In the genomic region with DNA sequence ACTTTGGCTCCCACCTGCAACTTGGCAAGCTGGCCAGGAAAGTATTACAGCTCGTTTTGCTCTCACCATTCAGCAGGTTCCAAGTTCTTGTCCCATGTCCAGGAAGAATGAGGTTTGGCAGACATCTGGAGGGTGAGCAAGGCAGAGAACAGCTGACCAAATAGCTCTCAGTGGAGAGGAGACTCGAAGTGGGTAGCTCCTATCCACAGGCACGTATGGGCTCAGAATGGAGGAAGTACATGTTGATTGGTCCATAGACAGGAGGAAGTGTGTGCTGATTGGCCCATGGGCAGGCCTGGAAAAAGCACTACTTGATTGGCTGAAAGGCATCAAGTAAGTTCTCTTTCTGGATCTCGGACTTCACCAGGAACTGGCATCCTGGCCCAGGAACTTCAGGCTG, we compare ENCODE assay signal across 1 cellular context.
TF ChIP-seq lines count a peak whose summit lies in the region.

No MANE protein-coding gene starts in this region.

TF ChIP-seq in endothelial cell of umbilical vein, 7 proteins besides CTCF, POLR2A, EP300 and RAD21 (continued from another document):
- TF ChIP-seq JUN (IDR thresholded peaks at IDR 0.05; ENCODE audit: borderline replicate concordance, insufficient read depth, insufficient read length, low read depth) = no peak
